ENCODE assay signal across 22 cellular contexts in genomic region chr16:49745434-49745833, GRCh38.
A peak's percentile ranks its signal among the peaks of the same experiment; 100 is the strongest.
DNase-seq lines count a peak whose midpoint lies in the region; ATAC-seq and TF ChIP-seq lines count a peak whose summit lies in the region.
"Had no signal": no experiment of that assay in that cellular context is flagged by ENCODE, and none has a peak within 500 bp of the region (broad histone marks: within the 10 kb centered on the region; RNA-seq: fewer than 3 reads in every experiment).

No MANE protein-coding gene starts in this region.

- H3K36me3 Mint-ChIP-seq in nephron (ENCODE audit: low read depth), result no peaks in the 10 kb centered on the region
- H3K36me3 Mint-ChIP-seq in activated naive CD4-positive, alpha-beta T cell treated with anti-CD3 and anti-CD28 coated beads for 36 hours (ENCODE audit: low read depth), result no peaks in the 10 kb centered on the region
- H3K36me3 Mint-ChIP-seq: CD4-positive, CD25-positive, alpha-beta regulatory T cell had no signal

- no peak for ATAC-seq in HG03442 (IDR thresholded peaks at IDR 0.05; ENCODE audit: unreplicated experiment)
- ATAC-seq: HCT116, Right ventricle myocardium inferior had no signal

- H3K9me3 Mint-ChIP-seq in nephron, result no peaks in the 10 kb centered on the region
- no peaks in the 10 kb centered on the region for H3K9me3 Mint-ChIP-seq in activated naive CD4-positive, alpha-beta T cell treated with anti-CD3 and anti-CD28 coated beads for 36 hours
- H3K9me3 Mint-ChIP-seq: CD4-positive, CD25-positive, alpha-beta regulatory T cell had no signal

- peak overlapping the region; percentile 67 to 90 (median 87) for H3K27ac Mint-ChIP-seq in nephron
- no peak overlapping the region for H3K27ac Mint-ChIP-seq in activated naive CD4-positive, alpha-beta T cell treated with anti-CD3 and anti-CD28 coated beads for 36 hours
- H3K27ac Mint-ChIP-seq: CD4-positive, CD25-positive, alpha-beta regulatory T cell had no signal

- TF ChIP-seq CTCF in nephron (IDR thresholded peaks at IDR 0.05; ENCODE audit: unreplicated experiment in 3 of 3), result no peak

- peak; percentile 0 for DNase-seq in NCI-H2107 treated with DMSO at 0.1 percent for 48 hours (lab: John Stamatoyannopoulos, UW; ENCODE audit: unreplicated experiment)
- no peak for DNase-seq in NCI-H2107 (lab: John Stamatoyannopoulos, UW)
- peak; percentile 89 for DNase-seq in NCI-H2227 (lab: John Stamatoyannopoulos, UW; ENCODE audit: unreplicated experiment)
- no peak for DNase-seq in stimulated activated CD4-positive, alpha-beta T cell treated with anti-CD3 and anti-CD28 coated beads, Interleukin-4, amount 100 ng/mL, for 4 hours
- no peak for DNase-seq in activated naive CD4-positive, alpha-beta T cell treated with anti-CD3 and anti-CD28 coated beads for 36 hours
- DNase-seq: CD4-positive, CD25-positive, alpha-beta regulatory T cell; DMS153; DND-41; Karpas-422; NCI-H1092 treated with DMSO at 0.1 percent for 48 hours; NCI-H187; NCI-H2081 treated with DMSO at 0.1 percent for 48 hours; NCI-H345; NCI-H510A treated with DMSO at 0.1 percent for 48 hours; NCI-H82; NK-92 treated with Interleukin-12 subunit alpha and Interleukin-12 subunit beta, amount 100 ng/mL, for 24 hours; PC-9; SJCRH30 had no signal

- intact Hi-C loops in activated naive CD4-positive, alpha-beta T cell treated with anti-CD3 and anti-CD28 coated beads for 36 hours (cut with micrococcal nuclease), result no loop called here

- no peak overlapping the region for H3K4me3 Mint-ChIP-seq in nephron
- no peak overlapping the region for H3K4me3 Mint-ChIP-seq in activated naive CD4-positive, alpha-beta T cell treated with anti-CD3 and anti-CD28 coated beads for 36 hours
- H3K4me3 Mint-ChIP-seq: CD4-positive, CD25-positive, alpha-beta regulatory T cell had no signal

- H3K4me1 Mint-ChIP-seq in nephron, result peaks cover 57% of the 10 kb centered on the region
- H3K4me1 Mint-ChIP-seq in activated naive CD4-positive, alpha-beta T cell treated with anti-CD3 and anti-CD28 coated beads for 36 hours (ENCODE audit: low read depth), result no peaks in the 10 kb centered on the region
- H3K4me1 Mint-ChIP-seq: CD4-positive, CD25-positive, alpha-beta regulatory T cell had no signal

- H3K27me3 Mint-ChIP-seq in nephron (ENCODE audit: low read depth), result peaks cover 11% of the 10 kb centered on the region
- H3K27me3 Mint-ChIP-seq in activated naive CD4-positive, alpha-beta T cell treated with anti-CD3 and anti-CD28 coated beads for 36 hours (ENCODE audit: low read depth), result no peaks in the 10 kb centered on the region

- CTCF ChIA-PET in activated naive CD4-positive, alpha-beta T cell treated with anti-CD3 and anti-CD28 coated beads for 36 hours (lab: Charles Lee), result no interaction called here

Comparison
In these comparisons a context has a peak if more than half of its experiments do, and no peak if none do; other contexts are left out.
1. DNase-seq: peak in NCI-H2107 treated with DMSO at 0.1 percent for 48 hours (single experiment) and NCI-H2227 (single experiment); none in NCI-H2107 (single experiment), stimulated activated CD4-positive, alpha-beta T cell treated with anti-CD3 and anti-CD28 coated beads, Interleukin-4, amount 100 ng/mL, for 4 hours (0 of 2) and activated naive CD4-positive, alpha-beta T cell treated with anti-CD3 and anti-CD28 coated beads for 36 hours (single experiment).